Comparison of ENCODE assay signal across 16 cellular contexts in the genomic region with DNA sequence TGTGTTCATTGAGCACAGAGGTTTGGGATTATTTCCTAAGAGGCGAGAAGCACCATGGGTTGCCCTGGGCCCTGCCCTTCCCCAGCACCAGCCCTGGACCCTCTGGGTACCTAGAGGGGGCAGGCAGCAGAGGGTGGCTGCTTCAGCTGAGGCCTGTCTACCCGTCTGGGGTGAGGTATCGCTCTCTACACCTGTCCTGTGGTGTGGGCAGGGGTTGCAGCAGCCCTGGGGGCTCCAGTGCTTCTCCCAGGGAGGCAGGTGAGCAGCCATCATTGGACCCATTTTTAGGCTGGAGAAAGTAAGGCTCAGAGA.
"Had no signal": no experiment of that assay in that cellular context is flagged by ENCODE, and none has a peak within 500 bp of the region (broad histone marks: within the 10 kb centered on the region; RNA-seq: fewer than 3 reads in every experiment).

No MANE protein-coding gene starts in this region.

- H3K27ac Mint-ChIP-seq: activated B cell treated with CpG ODN at 0.5 μM for 24 hours; activated CD8-positive, alpha-beta T cell treated with anti-CD3 and anti-CD28 coated beads for 36 hours; immature natural killer cell; mesothelial cell of epicardium had no signal

- H3K4me3 ChIP-seq: lower lobe of right lung, pancreas, upper lobe of right lung had no signal

- H3K9me3 ChIP-seq: lower lobe of right lung, pancreas, upper lobe of right lung had no signal

- H3K36me3 ChIP-seq: lower lobe of right lung, pancreas, upper lobe of right lung had no signal

- DNase-seq: activated B cell treated with CpG ODN at 0.5 μM for 24 hours; activated CD4-positive, alpha-beta T cell treated with anti-CD3 and anti-CD28 coated beads for 48 hours; activated CD8-positive, alpha-beta T cell treated with anti-CD3 and anti-CD28 coated beads for 36 hours; activated naive CD4-positive, alpha-beta T cell; activated T-cell treated with anti-CD3 and anti-CD28 coated beads, Interleukin-2, amount 50 U/mL, for 48 hours; foreskin fibroblast; immature natural killer cell; lower lobe of right lung; small intestine; stimulated activated CD4-positive, alpha-beta T cell treated with anti-CD3 and anti-CD28 coated beads, Interleukin-4, amount 100 ng/mL, for 4 hours; stimulated activated CD8-positive, alpha-beta memory T cell treated with anti-CD3 and anti-CD28 coated beads, Interleukin-4, amount 100 ng/mL, for 48 hours; stimulated activated naive CD4-positive, alpha-beta T cell treated with Interleukin-2 at 50 U/mL for 16 hours; T-helper 2 cell had no signal

- H3K4me3 Mint-ChIP-seq: activated B cell treated with CpG ODN at 0.5 μM for 24 hours; activated CD8-positive, alpha-beta T cell treated with anti-CD3 and anti-CD28 coated beads for 36 hours; immature natural killer cell; mesothelial cell of epicardium had no signal

- H3K27ac ChIP-seq: lower lobe of right lung, pancreas, upper lobe of right lung had no signal

- H3K27me3 ChIP-seq: pancreas, upper lobe of right lung had no signal

- ATAC-seq: activated CD8-positive, alpha-beta T cell treated with anti-CD3 and anti-CD28 coated beads for 36 hours; lower lobe of right lung; upper lobe of right lung had no signal

- H3K9me3 Mint-ChIP-seq: activated B cell treated with CpG ODN at 0.5 μM for 24 hours; activated CD8-positive, alpha-beta T cell treated with anti-CD3 and anti-CD28 coated beads for 36 hours; immature natural killer cell; mesothelial cell of epicardium had no signal

- H3K36me3 Mint-ChIP-seq: immature natural killer cell, mesothelial cell of epicardium had no signal

- H3K27me3 Mint-ChIP-seq: activated B cell treated with CpG ODN at 0.5 μM for 24 hours; activated CD8-positive, alpha-beta T cell treated with anti-CD3 and anti-CD28 coated beads for 36 hours had no signal
